Comparison of ENCODE assay signal across 8 cellular contexts in genomic region chr1:119475866-119476439, GRCh38. TPM values are rescaled to one million over a fixed set of nuclear protein-coding genes. Genes with fewer than 3 reads are reported as not detected.
DNase-seq lines count a peak whose midpoint lies in the region; ATAC-seq and TF ChIP-seq lines count a peak whose summit lies in the region.

No MANE protein-coding gene starts in this region.

- TF ChIP-seq POLR2A in body of pancreas (IDR thresholded peaks at IDR 0.05) (no peak), tibial nerve (IDR thresholded peaks at IDR 0.05) (no peak)

- H3K27ac ChIP-seq in body of pancreas, result no peak overlapping the region
- H3K27ac ChIP-seq in tibial nerve, result no peak overlapping the region

- H3K9me3 ChIP-seq in body of pancreas, result no peaks in the 10 kb centered on the region
- H3K9me3 ChIP-seq in tibial nerve, result no peaks in the 10 kb centered on the region

- DNase-seq in CD1c-positive myeloid dendritic cell (ENCODE audit: extremely low spot score) (peak; percentile 21), NCI-H774 (lab: John Stamatoyannopoulos, UW) (peak; percentile 26), body of pancreas (peak; percentile 70 to 81 (median 80)), left colon (peak; percentile 45 to 69), tibial nerve (ENCODE audit: low spot score in 2 of 2) (peak; percentile 14 to 20), cortex of kidney (lab: John Stamatoyannopoulos, UW) (no peak)

- H3K4me3 ChIP-seq in body of pancreas (no peak overlapping the region), tibial nerve (no peak overlapping the region)

- TF ChIP-seq EP300 in tibial nerve (IDR thresholded peaks at IDR 0.05), result no peak

- H3K36me3 ChIP-seq in body of pancreas (replicated peaks in 1 of 2; ENCODE audit: insufficient read depth in 1 of 2, low read depth in 2 of 2) (no peaks in the 10 kb centered on the region), tibial nerve (no peaks in the 10 kb centered on the region)

- peak; percentile 88 for ATAC-seq in GM18519 (IDR thresholded peaks at IDR 0.05; ENCODE audit: low FRiP score, unreplicated experiment)
- ATAC-seq in HG03354 (IDR thresholded peaks at IDR 0.05; ENCODE audit: poor library complexity, severe bottlenecking, unreplicated experiment), result peak; percentile 84
- ATAC-seq in body of pancreas, result peak; percentile 91
- ATAC-seq in left colon, result peak; percentile 98

- peak; percentile 52 to 84 (median 81) for TF ChIP-seq CTCF in body of pancreas (IDR thresholded peaks at IDR 0.05)
- TF ChIP-seq CTCF in tibial nerve (IDR thresholded peaks at IDR 0.05), result peak in 4 of 5 experiments; percentile 24 to 35 (median 28)

- H3K4me1 ChIP-seq in body of pancreas (peaks cover 6% of the 10 kb centered on the region), tibial nerve (no peaks in the 10 kb centered on the region)

- 18 to 24% methylated on average over 9 of the region's 9 CpGs for WGBS in body of pancreas, 2 donors
- 33 to 39% methylated on average over 9 of the region's 9 CpGs for WGBS in tibial nerve, 2 donors

- H3K27me3 ChIP-seq in body of pancreas (no peaks in the 10 kb centered on the region), tibial nerve (no peaks in the 10 kb centered on the region)

- intact Hi-C loops in body of pancreas (cut with DNase I) (no loop called here), left colon (cut with DNase I, micrococcal nuclease) (no loop called here)

RNA-seq across cellular contexts. Expression of gene HSD3B1, which starts 31.1 kb away (rescaled TPM):
- total RNA-seq in body of pancreas (not detected), left colon (under 1 TPM; 0.70 to 0.92 TPM), tibial nerve (not detected)
